8 cellular contexts compared by ENCODE assay signal in genomic region chr19:3761382-3762129, GRCh38. TPM values are rescaled to one million over a fixed set of nuclear protein-coding genes. Genes with fewer than 3 reads are reported as not detected.
DNase-seq lines count a peak whose midpoint lies in the region; ATAC-seq and TF ChIP-seq lines count a peak whose summit lies in the region.

Gene APBA3, minus strand, starts transcription at chr19:3761692. Its CDS starts 1,428 bp downstream, at chr19:3760264.

- H3K27ac ChIP-seq in dorsolateral prefrontal cortex, result peak within 1 kb of the TSS; percentile 78 to 100 (median 99)

- no peak for TF ChIP-seq POLR2A in lower leg skin (IDR thresholded peaks at IDR 0.05)

- H3K27me3 ChIP-seq in dorsolateral prefrontal cortex, result no peaks in the 10 kb centered on the region

- WGBS in lower leg skin, 2 donors, result 2 to 6% methylated on average over 39 to 45 of the region's 45 CpGs

- intact Hi-C loops in dorsolateral prefrontal cortex (cut with DNase I), result loop anchor here in 1 of 2 donors (5.0 kb wide), 4 partner anchors 211 to 711 kb away; partner anchors contain the start of genes ANKRD24, DAPK3, EEF2 and HDGFL2
- intact Hi-C loops in lower leg skin (cut with DNase I; ENCODE audit: low total_unique reads), result no loop called here

- peak; percentile 71 for DNase-seq in AG09319 (ENCODE audit: extremely low read depth, low read depth)
- peak; percentile 26 for DNase-seq in NCI-H748 treated with DMSO at 0.1 percent for 48 hours (lab: John Stamatoyannopoulos, UW)
- peak; percentile 97 to 98 for DNase-seq in activated CD4-positive, alpha-beta T cell treated with anti-CD3 and anti-CD28 coated beads, Interleukin-2, amount 50 U/mL, for 48 hours
- peak; percentile 85 to 93 (median 88) for DNase-seq in dorsolateral prefrontal cortex
- DNase-seq in lower leg skin (ENCODE audit: low spot score in 2 of 2), result peak; percentile 85 to 98
- DNase-seq in stimulated activated CD4-positive, alpha-beta T cell treated with anti-CD3 and anti-CD28 coated beads, Interleukin-4, amount 100 ng/mL, for 4 hours, result peak; percentile 93 to 97

- ATAC-seq in GM19035 (IDR thresholded peaks at IDR 0.05; ENCODE audit: unreplicated experiment) (peak; percentile 55), HG03565 (IDR thresholded peaks at IDR 0.05; ENCODE audit: unreplicated experiment) (peak; percentile 38)

- TF ChIP-seq CTCF in AG09319 (IDR thresholded peaks at IDR 0.05; ENCODE audit: low read depth, low read length) (peak; percentile 70), dorsolateral prefrontal cortex (IDR thresholded peaks at IDR 0.05 in 54 of 56, conservative IDR thresholded peaks at IDR 0.05 in 2 of 56; ENCODE audit: low read depth in 1 of 56, partially characterized antibody in 56 of 56) (peak; percentile 61 to 95 (median 85)), lower leg skin (IDR thresholded peaks at IDR 0.05) (peak in 1 of 3 donors; percentile 80)

- H3K4me3 ChIP-seq in dorsolateral prefrontal cortex, result peak within 1 kb of the TSS; percentile 64 to 100 (median 97)
- H3K4me3 ChIP-seq in lower leg skin (ENCODE audit: low read depth, poor library complexity, severe bottlenecking), result peak within 1 kb of the TSS; percentile 61

RNA-seq across cellular contexts. Expression of gene APBA3, which starts in this region (rescaled TPM):
- total RNA-seq in dorsolateral prefrontal cortex, result 10 to 100 TPM; 12.2 to 49.7 (median 26.9) TPM
- total RNA-seq in lower leg skin, result 10 to 100 TPM; 21.8 to 34.6 (median 31.8) TPM

Comparison
In these comparisons a context has a peak if more than half of its experiments do, and no peak if none do; other contexts are left out.
1. Peak in every context shown above with its lines: DNase-seq, ATAC-seq, H3K4me3 ChIP-seq and H3K27ac ChIP-seq.
2. DNase-seq: peak in every context shown above with its lines; median percentile 98 in activated CD4-positive, alpha-beta T cell treated with anti-CD3 and anti-CD28 coated beads, Interleukin-2, amount 50 U/mL, for 48 hours; 95 in stimulated activated CD4-positive, alpha-beta T cell treated with anti-CD3 and anti-CD28 coated beads, Interleukin-4, amount 100 ng/mL, for 4 hours; 92 in lower leg skin; 88 in dorsolateral prefrontal cortex; 71 in AG09319; 26 in NCI-H748 treated with DMSO at 0.1 percent for 48 hours.